In genomic region chr1:168225476-168226190, GRCh38 we compare ENCODE assay signal across 8 cellular contexts. TPM values are rescaled to one million over a fixed set of nuclear protein-coding genes. Genes with fewer than 3 reads are reported as not detected.
DNase-seq lines count a peak whose midpoint lies in the region; ATAC-seq and TF ChIP-seq lines count a peak whose summit lies in the region.

SFT2D2 (plus strand) TSS chr1:168226004; CDS start chr1:168226080, 76 bp downstream.

- DNase-seq in AG04450 (ENCODE audit: low read depth, low spot score) (no peak), NCI-H226 (peak; percentile 81), cerebellar cortex (ENCODE audit: low spot score) (peak; percentile 24), kidney epithelial cell (ENCODE audit: low read depth) (no peak)
- DNase-seq in activated CD4-positive, CD25-positive, alpha-beta regulatory T cell treated with anti-CD3 and anti-CD28 coated beads, Interleukin-2, amount 50 U/mL, for 72 hours, result peak; percentile 86
- DNase-seq in stimulated activated CD4-positive, alpha-beta T cell treated with anti-CD3 and anti-CD28 coated beads, Interleukin-15, amount 100 ng/mL, for 48 hours (ENCODE audit: low read depth in 2 of 2), result peak; percentile 62 to 73

- peaks cover 3% of the 10 kb centered on the region for H3K27me3 ChIP-seq in AG04450 (ENCODE audit: control insufficient read depth, insufficient read depth, low read length)
- H3K27me3 ChIP-seq in kidney epithelial cell (ENCODE audit: control insufficient read depth, insufficient read depth, low read length), result no peaks in the 10 kb centered on the region

- CTCF ChIA-PET in AG04450 (lab: Charles Lee), result interaction anchor here (0.7 to 3.5 kb wide), 3 partner anchors 10 to 258 kb away, joined by 3 to 22 read pairs (median 11); no protein-coding TSS in a partner anchor

- POLR2A ChIA-PET in AG04450 (lab: Yijun Ruan, JAX), result interaction anchor here (0.7 kb wide), 1 partner anchor 88 kb away, joined by 8 read pairs; no protein-coding TSS in a partner anchor

- H3K27ac ChIP-seq in AG04450 (ENCODE audit: low read depth, low read length), result peak within 1 kb of the TSS; percentile 33

- peaks cover 3% of the 10 kb centered on the region for H3K9me3 ChIP-seq in AG04450 (ENCODE audit: control insufficient read depth, insufficient read depth, low read length)

- ATAC-seq in GM18907 (IDR thresholded peaks at IDR 0.05; ENCODE audit: unreplicated experiment) (peak; percentile 86), HG03139 (IDR thresholded peaks at IDR 0.05; ENCODE audit: unreplicated experiment) (peak; percentile 71)

- no peak for TF ChIP-seq CTCF in AG04450 (IDR thresholded peaks at IDR 0.05; ENCODE audit: low read depth, low read length)
- no peak for TF ChIP-seq CTCF in kidney epithelial cell (IDR thresholded peaks at IDR 0.05; ENCODE audit: insufficient read depth, low read length, poor library complexity, severe bottlenecking)

- H3K36me3 ChIP-seq in kidney epithelial cell (ENCODE audit: control insufficient read depth, insufficient read depth, low read length), result no peaks in the 10 kb centered on the region

- H3K4me3 ChIP-seq in AG04450 (ENCODE audit: low read depth, low read length), result peak within 1 kb of the TSS; percentile 81
- peak within 1 kb of the TSS; percentile 90 for H3K4me3 ChIP-seq in kidney epithelial cell (ENCODE audit: low read depth, low read length)

RNA-seq across cellular contexts. Expression of gene SFT2D2, which starts in this region (rescaled TPM):
- 24.6 and 28.4 TPM in 2 replicates for polyA plus RNA-seq in AG04450 (2011; rRNA removed)
- polyA minus RNA-seq in AG04450 (2011; rRNA and poly(A)+ RNA removed), result 75.2 and 81.4 TPM in 2 replicates
- total RNA-seq in kidney epithelial cell, result 42.1 and 44.2 TPM in 2 replicates

Comparison
In these comparisons a context has a peak if more than half of its experiments do, and no peak if none do; other contexts are left out.
1. DNase-seq: peak in NCI-H226 (single experiment), activated CD4-positive, CD25-positive, alpha-beta regulatory T cell treated with anti-CD3 and anti-CD28 coated beads, Interleukin-2, amount 50 U/mL, for 72 hours (single experiment), cerebellar cortex (single experiment) and stimulated activated CD4-positive, alpha-beta T cell treated with anti-CD3 and anti-CD28 coated beads, Interleukin-15, amount 100 ng/mL, for 48 hours (2 of 2); none in AG04450 (single experiment) and kidney epithelial cell (single experiment).